ENCODE assay signal across 19 cellular contexts in the genomic region with DNA sequence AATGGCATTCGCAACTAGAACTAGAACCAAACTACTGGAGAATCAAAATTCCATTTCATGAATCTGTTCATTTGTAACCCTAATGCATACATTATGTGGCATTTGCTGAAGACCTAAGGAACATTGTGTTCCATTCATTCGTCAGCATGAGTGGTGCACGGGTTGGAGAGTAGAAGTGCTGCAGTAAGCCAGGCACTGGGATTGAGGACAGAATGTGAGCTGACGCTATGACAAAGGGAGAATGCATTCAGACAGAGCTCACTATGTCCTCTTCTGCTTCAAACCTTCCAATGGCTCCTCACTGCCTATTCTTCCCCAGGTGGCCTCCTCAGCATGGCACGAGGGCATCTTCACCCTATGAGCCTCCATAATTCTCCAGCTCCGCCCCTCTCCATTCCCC. TPM values are rescaled to one million over a fixed set of nuclear protein-coding genes. Genes with fewer than 3 reads are reported as not detected.
DNase-seq lines count a peak whose midpoint lies in the region; ATAC-seq, FAIRE-seq and TF ChIP-seq lines count a peak whose summit lies in the region.
"Had no signal": no experiment of that assay in that cellular context is flagged by ENCODE, and none has a peak within 500 bp of the region (broad histone marks: within the 10 kb centered on the region; RNA-seq: fewer than 3 reads in every experiment).

No MANE protein-coding gene starts in this region.

- H3K27me3 ChIP-seq in right cardiac atrium (ENCODE audit: control insufficient read depth, insufficient read depth) (no peaks in the 10 kb centered on the region), hepatocyte (no peaks in the 10 kb centered on the region)

- ATAC-seq in left ventricle myocardium superior (peak; percentile 35), right cardiac atrium (no peak), omental fat pad (ENCODE audit: low FRiP score) (peak; percentile 10), HG02763 (IDR thresholded peaks at IDR 0.05; ENCODE audit: unreplicated experiment) (no peak)
- ATAC-seq: A549; CD8-positive, alpha-beta T cell had no signal

- H3K9me3 ChIP-seq in right cardiac atrium (ENCODE audit: control insufficient read depth, low read length) (no peaks in the 10 kb centered on the region), hepatocyte (ENCODE audit: low read depth) (no peaks in the 10 kb centered on the region)
- H3K9me3 ChIP-seq: A549 had no signal

- H3K9me2 ChIP-seq in hepatocyte (replicated peaks; ENCODE audit: insufficient read depth), result no peaks in the 10 kb centered on the region

- H2AFZ ChIP-seq in hepatocyte, result no peak overlapping the region

- 93% methylated on average over 6 of the region's 6 CpGs for WGBS in right cardiac atrium
- 93% methylated on average over 6 of the region's 6 CpGs for WGBS in hepatocyte (ENCODE audit: low lambda C conversion rate, missing lambda C conversion rate)

- DNase-seq in left ventricle myocardium superior (no peak), right cardiac atrium (no peak), hepatocyte (ENCODE audit: low spot score) (no peak), omental fat pad (ENCODE audit: low spot score) (no peak), urothelium cell line (ENCODE audit: low spot score) (no peak), NCI-H1048 (lab: John Stamatoyannopoulos, UW) (no peak)
- DNase-seq: CD8-positive, alpha-beta T cell; COR-L47; DMS153; DMS79 treated with DMSO at 0.1 percent for 48 hours; EL; GOT3; H9 had no signal

- H3K36me3 ChIP-seq in hepatocyte (replicated peaks; ENCODE audit: insufficient read depth, low read depth), result no peaks in the 10 kb centered on the region

- H3K4me3 ChIP-seq in right cardiac atrium (ENCODE audit: low read length), result no peak overlapping the region
- H3K4me3 ChIP-seq in hepatocyte, result no peak overlapping the region
- H3K4me3 ChIP-seq: A549 had no signal

- H3K27ac ChIP-seq in right cardiac atrium (ENCODE audit: low read length), result no peak overlapping the region
- peak overlapping the region; percentile 44 for H3K27ac ChIP-seq in hepatocyte
- H3K27ac ChIP-seq: A549 had no signal

- FAIRE-seq in urothelium cell line (lab: Jason Lieb, UNC), result peak; percentile 70
- FAIRE-seq: A549, D721Med, G401.6, GM12892, GM19239 had no signal

- H3K79me2 ChIP-seq in hepatocyte, result no peaks in the 10 kb centered on the region

- no peak overlapping the region for H3K4me2 ChIP-seq in hepatocyte
- H3K4me2 ChIP-seq: A549 had no signal

- intact Hi-C loops in left ventricle myocardium superior (cut with micrococcal nuclease) (no loop called here), right cardiac atrium (cut with DNase I) (no loop called here)

- TF ChIP-seq CTCF in hepatocyte (IDR thresholded peaks at IDR 0.05; ENCODE audit: poor library complexity), result no peak
- no peak for TF ChIP-seq CTCF in omental fat pad (IDR thresholded peaks at IDR 0.05)

- no peaks in the 10 kb centered on the region for H3K4me1 ChIP-seq in right cardiac atrium (ENCODE audit: control insufficient read depth, insufficient read depth, low read length)
- peaks cover 9% of the 10 kb centered on the region for H3K4me1 ChIP-seq in hepatocyte (ENCODE audit: insufficient read depth)
- H3K4me1 ChIP-seq: A549 had no signal

- no peaks in the 10 kb centered on the region for H4K20me1 ChIP-seq in hepatocyte (ENCODE audit: insufficient read depth, poor library complexity, severe bottlenecking)

RNA-seq across cellular contexts. Expression of a gene that starts 6.3 kb away (rescaled TPM):
- total RNA-seq in left ventricle myocardium superior (724 TPM), right cardiac atrium (100 to 1,000 TPM; 337 to 479 (median 357) TPM), hepatocyte (1.1 and 1.6 TPM in 2 replicates), omental fat pad (1 to 10 TPM; 2.6 to 8.5 (median 2.9) TPM)
- polyA plus RNA-seq in right cardiac atrium (177 TPM), hepatocyte (1.4 and 1.8 TPM in 2 replicates)

RNA-seq across cellular contexts. Expression of a gene that starts 21.6 kb away (rescaled TPM):
- total RNA-seq in left ventricle myocardium superior, result 1,328 TPM
- total RNA-seq in right cardiac atrium, result 100 to 1,000 TPM; 493 to 926 (median 671) TPM
- 1,833 TPM for polyA plus RNA-seq in right cardiac atrium
- 456 and 458 TPM in 2 replicates for total RNA-seq in hepatocyte
- 692 and 695 TPM in 2 replicates for polyA plus RNA-seq in hepatocyte
- 100 to 1,000 TPM; 393 to 814 (median 535) TPM for total RNA-seq in omental fat pad

RNA-seq across cellular contexts. Expression of a gene that starts 35.9 kb away (rescaled TPM):
- total RNA-seq in left ventricle myocardium superior (168 TPM), right cardiac atrium (100 to 1,000 TPM; 171 to 199 (median 174) TPM), hepatocyte (478 and 519 TPM in 2 replicates), omental fat pad (100 to 1,000 TPM; 263 to 352 (median 318) TPM)
- polyA plus RNA-seq in right cardiac atrium (343 TPM), hepatocyte (671 and 721 TPM in 2 replicates)

Comparison
In these comparisons a context has a peak if more than half of its experiments do, and no peak if none do; other contexts are left out.
1. ATAC-seq: peak in left ventricle myocardium superior (single experiment) and omental fat pad (single experiment); none in right cardiac atrium (0 of 2) and HG02763 (single experiment).
2. RNA of a gene that starts 6.3 kb away (total RNA-seq): 724 TPM in left ventricle myocardium superior (single experiment) and 337 to 479 TPM in right cardiac atrium; 2.6 to 8.5 TPM in omental fat pad and 1.1 to 1.6 TPM in hepatocyte; every median in the first group is over 10 times any median in the second.